Comparison of ENCODE assay signal across 8 cellular contexts in genomic region chr7:26078437-26079362, GRCh38.
DNase-seq lines count a peak whose midpoint lies in the region; TF ChIP-seq lines count a peak whose summit lies in the region.

No MANE protein-coding gene starts in this region.

- H2AFZ ChIP-seq in MM.1S (ENCODE audit: low read length): 0 out of 2 replicates have a peak overlapping the region, but pooled peaks have one; percentile 13

- H3K27me3 ChIP-seq in HAP-1 (ENCODE audit: low read depth): no peaks in the 10 kb centered on the region; the same call in 1 of the 2 replicates
- H3K27me3 ChIP-seq in MM.1S (replicated peaks; ENCODE audit: insufficient read depth, low read length): no peaks in the 10 kb centered on the region

- no peaks in the 10 kb centered on the region for H3K9me3 ChIP-seq in HAP-1
- H3K9me3 ChIP-seq in MM.1S (replicated peaks; ENCODE audit: insufficient read depth, low read length): no peaks in the 10 kb centered on the region

- TF ChIP-seq CTCF in MM.1S (IDR thresholded peaks at IDR 0.05; ENCODE audit: low read length): peak; percentile 78

- peaks cover 25% of the 10 kb centered on the region for H3K4me1 ChIP-seq in HAP-1
- H3K4me1 ChIP-seq in MM.1S (ENCODE audit: low read length): no peaks in the 10 kb centered on the region

- H3K36me3 ChIP-seq in HAP-1 (replicated peaks) (no peaks in the 10 kb centered on the region), MM.1S (replicated peaks; ENCODE audit: insufficient read depth, low read length) (no peaks in the 10 kb centered on the region)

- H3K9me2 ChIP-seq in MM.1S (replicated peaks; ENCODE audit: insufficient read depth, low read length): no peaks in the 10 kb centered on the region

- H3K9ac ChIP-seq in MM.1S (ENCODE audit: low read length): no peak overlapping the region

- in situ Hi-C loops in HAP-1 (cut with MboI; ENCODE audit: low sequenced_read_pairs): loop anchor here (10.0 to 25.0 kb wide), 2 partner anchors 184 to 584 kb away; no protein-coding TSS in a partner anchor

- intact Hi-C loops in head of caudate nucleus (cut with DNase I): no loop called here

- DNase-seq in GDM1 (lab: John Stamatoyannopoulos, UW): peak; percentile 12
- peak; percentile 62 to 86 for DNase-seq in HAP-1 (ENCODE audit: low spot score in 2 of 2)
- DNase-seq in MM.1S: peak; percentile 91
- peak; percentile 86 to 90 for DNase-seq in SHP77 (lab: John Stamatoyannopoulos, UW)
- peak; percentile 69 for DNase-seq in activated effector memory CD4-positive, alpha-beta T cell treated with Interleukin-2 at 50 U/mL for 16 hours
- peak; percentile 35 to 80 (median 66) for DNase-seq in head of caudate nucleus
- peak; percentile 89 for DNase-seq in retina
- DNase-seq in hepatic stellate cell (ENCODE audit: low spot score): no peak

- no peak overlapping the region for H3K4me3 ChIP-seq in HAP-1
- no peak overlapping the region for H3K4me3 ChIP-seq in MM.1S (ENCODE audit: low read length)

- H4K20me1 ChIP-seq in MM.1S (ENCODE audit: insufficient read depth, low read length): no peaks in the 10 kb centered on the region

- peak overlapping the region; percentile 46 for H3K4me2 ChIP-seq in MM.1S (ENCODE audit: low read depth, low read length)

- no peaks in the 10 kb centered on the region for H3K79me2 ChIP-seq in MM.1S (ENCODE audit: low read length)

- H3F3A ChIP-seq in MM.1S (ENCODE audit: insufficient read depth, low read length): no peaks in the 10 kb centered on the region

- H3K27ac ChIP-seq in MM.1S (ENCODE audit: low read length): no peak overlapping the region
